In genomic region chr11:119134389-119134978, GRCh38 we compare ENCODE assay signal across 8 cellular contexts. TPM values are rescaled to one million over a fixed set of nuclear protein-coding genes. Genes with fewer than 3 reads are reported as not detected.
DNase-seq lines count a peak whose midpoint lies in the region; ATAC-seq, FAIRE-seq and TF ChIP-seq lines count a peak whose summit lies in the region.

No MANE protein-coding gene starts in this region.

- peaks cover 53% of the 10 kb centered on the region for H3K36me3 ChIP-seq in WERI-Rb-1

- H3K27me3 ChIP-seq in WERI-Rb-1 (ENCODE audit: insufficient read depth, low read depth, severe bottlenecking): no peaks in the 10 kb centered on the region

- POLR2A ChIA-PET in A549 (lab: Yijun Ruan, JAX): no interaction called here

- no peaks in the 10 kb centered on the region for H3K4me1 ChIP-seq in A549

- CTCF ChIA-PET in A549 (lab: Yijun Ruan, JAX): interaction anchor here (0.6 to 3.0 kb wide), 13 partner anchors 8 to 204 kb away, joined by 3 to 13 read pairs (median 3); partner anchors contain the start of gene DPAGT1

- no peak overlapping the region for H3K27ac Mint-ChIP-seq in stimulated activated memory B cell treated with anti-CD40 and anti-IgM and Interleukin-4, amounts not matched to agents 10 μg/mL and 1 μg/mL and 100 μg/mL, for 72 hours

- TF ChIP-seq POLR2A in A549 (IDR thresholded peaks at IDR 0.05; ENCODE audit: low read length): no peak

- TF ChIP-seq CTCF in A549 (IDR thresholded peaks at IDR 0.05) (peak; percentile 30), GM13977 (IDR thresholded peaks at IDR 0.05; ENCODE audit: extremely low read depth, insufficient read depth, missing control alignments) (peak; percentile 52), WERI-Rb-1 (IDR thresholded peaks at IDR 0.05; ENCODE audit: low read depth, low read length) (peak; percentile 74)

- 58% methylated on average over 4 of the region's 4 CpGs for WGBS in A549 (ENCODE audit: missing lambda C conversion rate)

- peak; percentile 87 to 92 for ATAC-seq in A549
- no peak for ATAC-seq in HG03457 (IDR thresholded peaks at IDR 0.05; ENCODE audit: unreplicated experiment)
- no peak for ATAC-seq in stimulated activated memory B cell treated with anti-CD40 and anti-IgM and Interleukin-4, amounts not matched to agents 10 μg/mL and 1 μg/mL and 100 μg/mL, for 72 hours
- no peak for ATAC-seq in HG02678 (IDR thresholded peaks at IDR 0.05; ENCODE audit: unreplicated experiment)

- peaks cover 4% of the 10 kb centered on the region for H3K4me1 Mint-ChIP-seq in stimulated activated memory B cell treated with anti-CD40 and anti-IgM and Interleukin-4, amounts not matched to agents 10 μg/mL and 1 μg/mL and 100 μg/mL, for 72 hours

- in situ Hi-C loops in GM13977 (cut with MboI; ENCODE audit: low pct_unique_long_range_greater_than_20kb, low sequenced_read_pairs, unreplicated experiment): no loop called here

- no peaks in the 10 kb centered on the region for H3K9me3 Mint-ChIP-seq in stimulated activated memory B cell treated with anti-CD40 and anti-IgM and Interleukin-4, amounts not matched to agents 10 μg/mL and 1 μg/mL and 100 μg/mL, for 72 hours

- H3K4me3 ChIP-seq in A549 (no peak overlapping the region), WERI-Rb-1 (ENCODE audit: low read depth, low read length) (no peak overlapping the region)

- H3K4me3 Mint-ChIP-seq in stimulated activated memory B cell treated with anti-CD40 and anti-IgM and Interleukin-4, amounts not matched to agents 10 μg/mL and 1 μg/mL and 100 μg/mL, for 72 hours: no peak overlapping the region

- H3K27ac ChIP-seq in A549 (no peak overlapping the region), WERI-Rb-1 (no peak overlapping the region)

- H3K4me2 ChIP-seq in A549: no peak overlapping the region

- no peak for FAIRE-seq in A549 (lab: Jason Lieb, UNC)

- no peak for TF ChIP-seq EP300 in A549 (IDR thresholded peaks at IDR 0.05)

- peaks cover 14% of the 10 kb centered on the region for H3K27me3 Mint-ChIP-seq in stimulated activated memory B cell treated with anti-CD40 and anti-IgM and Interleukin-4, amounts not matched to agents 10 μg/mL and 1 μg/mL and 100 μg/mL, for 72 hours

- H3K36me3 Mint-ChIP-seq in stimulated activated memory B cell treated with anti-CD40 and anti-IgM and Interleukin-4, amounts not matched to agents 10 μg/mL and 1 μg/mL and 100 μg/mL, for 72 hours: peaks cover 49% of the 10 kb centered on the region

- peak; percentile 21 to 47 for DNase-seq in A549 (ENCODE audit: low read depth in 1 of 2, low spot score in 1 of 2)
- no peak for DNase-seq in GM13977 (ENCODE audit: low spot score)
- DNase-seq in WERI-Rb-1: no peak
- DNase-seq in iPS-NIHi7 (ENCODE audit: extremely low spot score): peak; percentile 49
- no peak for DNase-seq in NCI-H128 (lab: John Stamatoyannopoulos, UW; ENCODE audit: unreplicated experiment)

- H3K9me3 ChIP-seq in A549 (no peaks in the 10 kb centered on the region), WERI-Rb-1 (ENCODE audit: severe bottlenecking) (no peaks in the 10 kb centered on the region)

- TF ChIP-seq RAD21 in A549 (conservative IDR thresholded peaks at IDR 0.05 in 1 of 2, IDR thresholded peaks at IDR 0.05 in 1 of 2): peak in 1 of 2 experiments; percentile 18; a peak in 1 of 5 replicates

TF ChIP-seq in A549, 52 proteins besides CTCF, POLR2A, EP300 and RAD21:
- TF ChIP-seq ZNF302 (CRISPR knock-in tag; IDR thresholded peaks at IDR 0.05) (no peak), CHD2 (IDR thresholded peaks at IDR 0.05; ENCODE audit: low read length, partially characterized antibody) (no peak), NPAS2 (CRISPR knock-in tag; IDR thresholded peaks at IDR 0.05; ENCODE audit: borderline replicate concordance) (no peak), E2F6 (IDR thresholded peaks at IDR 0.05; ENCODE audit: borderline replicate concordance, low read depth) (no peak), EHMT2 (IDR thresholded peaks at IDR 0.05; ENCODE audit: low read depth) (no peak), TFCP2L1 (CRISPR knock-in tag; IDR thresholded peaks at IDR 0.05) (no peak), ZSCAN20 (CRISPR knock-in tag; IDR thresholded peaks at IDR 0.05) (no peak), FOSL2 (IDR thresholded peaks at IDR 0.05) (no peak), FOSL2 (CRISPR knock-in tag; IDR thresholded peaks at IDR 0.05) (no peak), MAZ (IDR thresholded peaks at IDR 0.05; ENCODE audit: borderline replicate concordance, low read depth, low read length) (no peak), JUNB (IDR thresholded peaks at IDR 0.05) (no peak), REST (IDR thresholded peaks at IDR 0.05) (no peak), FOXS1 (CRISPR knock-in tag; IDR thresholded peaks at IDR 0.05) (no peak), PHF8 (IDR thresholded peaks at IDR 0.05; ENCODE audit: borderline replicate concordance, low read depth) (no peak), HOXB13 (CRISPR knock-in tag; IDR thresholded peaks at IDR 0.05; ENCODE audit: low read depth) (no peak), ZFP36 (IDR thresholded peaks at IDR 0.05; ENCODE audit: borderline replicate concordance, partially characterized antibody) (no peak), BHLHE40 (IDR thresholded peaks at IDR 0.05; ENCODE audit: low read depth, low read length) (no peak), ESRRA (IDR thresholded peaks at IDR 0.05; ENCODE audit: borderline replicate concordance, low read length) (no peak), ZC3H11A (IDR thresholded peaks at IDR 0.05) (no peak)

RNA-seq across cellular contexts. Expression of gene HINFP, which starts 13.1 kb away (rescaled TPM):
- polyA plus RNA-seq in A549 (2011; rRNA removed) (13.0 and 16.3 TPM in 2 replicates), A549 (2017; fragmentation: RNase III; extraction: RNeasy Plus Mini Kit Qiagen cat#74134 plus additional on column Dnase treatment) (10.0 to 11.7 TPM (median 10.3 TPM) in 3 replicates)
- polyA plus RNA-seq in A549 (2012; cell fraction: cytosol; rRNA removed): 11.6 and 14.6 TPM in 2 replicates
- polyA plus RNA-seq in A549 (2012; cell fraction: nucleus; rRNA removed): 30.1 and 38.3 TPM in 2 replicates
- polyA minus RNA-seq in A549 (2011; rRNA and poly(A)+ RNA removed): 19.5 and 31.3 TPM in 2 replicates

RNA-seq across cellular contexts. Expression of gene ABCG4, which starts 14.4 kb away (rescaled TPM):
- polyA plus RNA-seq in A549 (2011; rRNA removed) (0.10 and 0.25 TPM in 2 replicates), A549 (2017; fragmentation: RNase III; extraction: RNeasy Plus Mini Kit Qiagen cat#74134 plus additional on column Dnase treatment) (0.33 to 0.44 TPM (median 0.35 TPM) in 3 replicates)
- 0.17 and 0.30 TPM in 2 replicates for polyA plus RNA-seq in A549 (2012; cell fraction: cytosol; rRNA removed)
- 0.79 and 1.1 TPM in 2 replicates for polyA plus RNA-seq in A549 (2012; cell fraction: nucleus; rRNA removed)
- 0.39 and 0.54 TPM in 2 replicates for polyA minus RNA-seq in A549 (2011; rRNA and poly(A)+ RNA removed)

RNA-seq across cellular contexts. Expression of gene C2CD2L, which starts 27.3 kb away (rescaled TPM):
- polyA plus RNA-seq in A549 (2011; rRNA removed): 2.4 and 3.5 TPM in 2 replicates
- 4.0 and 5.3 TPM in 2 replicates for polyA plus RNA-seq in A549 (2012; cell fraction: cytosol; rRNA removed)
- 13.3 and 14.2 TPM in 2 replicates for polyA plus RNA-seq in A549 (2012; cell fraction: nucleus; rRNA removed)
- 4.1 to 4.8 TPM (median 4.2 TPM) in 3 replicates for polyA plus RNA-seq in A549 (2017; fragmentation: RNase III; extraction: RNeasy Plus Mini Kit Qiagen cat#74134 plus additional on column Dnase treatment)
- polyA minus RNA-seq in A549 (2011; rRNA and poly(A)+ RNA removed): 10.6 and 11.8 TPM in 2 replicates

RNA-seq across cellular contexts. Expression of gene DPAGT1, which starts 32.8 kb away (rescaled TPM):
- polyA plus RNA-seq in A549 (2011; rRNA removed) (81.4 and 86.9 TPM in 2 replicates), A549 (2017; fragmentation: RNase III; extraction: RNeasy Plus Mini Kit Qiagen cat#74134 plus additional on column Dnase treatment) (42.1 to 47.6 TPM (median 43.7 TPM) in 3 replicates)
- 47.6 and 51.1 TPM in 2 replicates for polyA plus RNA-seq in A549 (2012; cell fraction: cytosol; rRNA removed)
- polyA plus RNA-seq in A549 (2012; cell fraction: nucleus; rRNA removed): 128 and 131 TPM in 2 replicates
- polyA minus RNA-seq in A549 (2011; rRNA and poly(A)+ RNA removed): 102 and 104 TPM in 2 replicates

RNA-seq across cellular contexts. Expression of gene NLRX1, which starts 34.0 kb away (rescaled TPM):
- polyA plus RNA-seq in A549 (2011; rRNA removed) (8.4 and 10.4 TPM in 2 replicates), A549 (2017; fragmentation: RNase III; extraction: RNeasy Plus Mini Kit Qiagen cat#74134 plus additional on column Dnase treatment) (7.4 to 9.2 TPM (median 8.5 TPM) in 3 replicates)
- 9.8 and 13.8 TPM in 2 replicates for polyA plus RNA-seq in A549 (2012; cell fraction: cytosol; rRNA removed)
- polyA plus RNA-seq in A549 (2012; cell fraction: nucleus; rRNA removed): 33.3 and 40.1 TPM in 2 replicates
- 14.3 and 18.1 TPM in 2 replicates for polyA minus RNA-seq in A549 (2011; rRNA and poly(A)+ RNA removed)

Comparison
In these comparisons a context has a peak if more than half of its experiments do, and no peak if none do; other contexts are left out.
1. ATAC-seq: peak in A549 (2 of 2); none in HG03457 (single experiment), stimulated activated memory B cell treated with anti-CD40 and anti-IgM and Interleukin-4, amounts not matched to agents 10 μg/mL and 1 μg/mL and 100 μg/mL, for 72 hours (single experiment) and HG02678 (single experiment).
2. DNase-seq: peak in A549 (2 of 2) and iPS-NIHi7 (single experiment); none in GM13977 (single experiment), WERI-Rb-1 (single experiment) and NCI-H128 (single experiment).
3. Peak in every context shown above with its lines, with median percentiles within 50 percentile points of each other: CTCF ChIP-seq.